In genomic region chr2:133588144-133588543, GRCh38 we compare ENCODE assay signal across 35 cellular contexts. TPM values are rescaled to one million over a fixed set of nuclear protein-coding genes. Genes with fewer than 3 reads are reported as not detected.
"Had no signal": no experiment of that assay in that cellular context is flagged by ENCODE, and none has a peak within 500 bp of the region (broad histone marks: within the 10 kb centered on the region; RNA-seq: fewer than 3 reads in every experiment).

No MANE protein-coding gene starts in this region.

- H3K27me3 ChIP-seq: adrenal gland, ascending aorta, body of pancreas, brain microvascular endothelial cell, breast epithelium, cardiac muscle cell had no signal

- H3K36me3 ChIP-seq: adrenal gland, ascending aorta, brain microvascular endothelial cell, breast epithelium, cardiac muscle cell had no signal

- ATAC-seq: activated naive CD4-positive, alpha-beta T cell treated with anti-CD3 and anti-CD28 coated beads, Interleukin-2, amount 50 U/mL, for 72 hours; activated naive CD8-positive, alpha-beta T cell treated with anti-CD3 and anti-CD28 coated beads, Interleukin-2, amount 50 U/mL, for 24 hours; activated T-cell treated with anti-CD3 and anti-CD28 coated beads, Interleukin-2, amount 50 U/mL, for 4 hours; activated T-cell treated with anti-CD3 and anti-CD28 coated beads, Interleukin-2, amount 50 U/mL, for 72 hours; activated T-helper 17 cell treated with anti-CD3 and anti-CD28 coated beads, Interleukin-2, amount 50 U/mL, for 72 hours; body of pancreas had no signal

- H3K4me1 ChIP-seq: adrenal gland, ascending aorta, body of pancreas, breast epithelium had no signal

- H3K9me3 ChIP-seq: adrenal gland, ascending aorta, body of pancreas, breast epithelium had no signal

- FAIRE-seq: astrocyte, bronchial epithelial cell had no signal

- H3K4me3 ChIP-seq: adrenal gland, ascending aorta, body of pancreas, breast epithelium, cardiac muscle cell had no signal

- H3K27ac ChIP-seq: adrenal gland, ascending aorta, body of pancreas, brain microvascular endothelial cell, cardiac muscle cell had no signal

- DNase-seq: activated effector memory CD4-positive, alpha-beta T cell treated with anti-CD3 and anti-CD28 coated beads, Interleukin-2, amount 50 U/mL, for 16 hours; activated effector memory CD4-positive, alpha-beta T cell treated with Interleukin-2 at 50 U/mL for 16 hours; activated gamma-delta T cell; activated gamma-delta T cell treated with Interleukin-2 at 50 U/mL for 16 hours; activated naive CD4-positive, alpha-beta T cell; activated naive CD4-positive, alpha-beta T cell treated with anti-CD3 and anti-CD28 coated beads for 36 hours; activated naive CD4-positive, alpha-beta T cell treated with anti-CD3 and anti-CD28 coated beads, Interleukin-2, amount 10 ng/mL, durations not matched to agents 7 days and 5 days; activated naive CD4-positive, alpha-beta T cell treated with anti-CD3 and anti-CD28 coated beads, Interleukin-2, amount 50 U/mL, for 16 hours; activated naive CD4-positive, alpha-beta T cell treated with Interleukin-2 at 50 U/mL for 16 hours; activated naive CD8-positive, alpha-beta T cell treated with anti-CD3 and anti-CD28 coated beads for 36 hours; activated naive CD8-positive, alpha-beta T cell treated with anti-CD3 and anti-CD28 coated beads, Interleukin-2, amount 10 ng/mL, durations not matched to agents 7 days and 5 days; activated naive CD8-positive, alpha-beta T cell treated with anti-CD3 and anti-CD28 coated beads, Interleukin-2, amount 50 U/mL, for 24 hours; activated T-cell treated with anti-CD3 and anti-CD28 coated beads, Interleukin-2, amount 50 U/mL, for 24 hours; activated T-cell treated with anti-CD3 and anti-CD28 coated beads, Interleukin-2, amount 50 U/mL, for 4 hours; activated T-cell treated with anti-CD3 and anti-CD28 coated beads, Interleukin-2, amount 50 U/mL, for 48 hours; activated T-cell treated with anti-CD3 and anti-CD28 coated beads, Interleukin-2, amount 50 U/mL, for 72 hours; adrenal gland; amniotic stem cell; amygdala; anterior cingulate cortex; aorta; body of pancreas; brain microvascular endothelial cell; caudate nucleus; central memory CD4-positive, alpha-beta T cell; cerebellar nuclear complex had no signal

RNA-seq across cellular contexts. Expression of gene NCKAP5, which starts 19.9 kb away (rescaled TPM):
- total RNA-seq: activated naive CD4-positive, alpha-beta T cell treated with anti-CD3 and anti-CD28 coated beads for 36 hours; activated naive CD4-positive, alpha-beta T cell treated with anti-CD3 and anti-CD28 coated beads, Interleukin-2, amount 50 U/mL, for 72 hours; activated naive CD8-positive, alpha-beta T cell treated with anti-CD3 and anti-CD28 coated beads for 36 hours; activated naive CD8-positive, alpha-beta T cell treated with anti-CD3 and anti-CD28 coated beads, Interleukin-2, amount 10 ng/mL, durations not matched to agents 7 days and 5 days; activated T-cell treated with anti-CD3 and anti-CD28 coated beads, Interleukin-2, amount 50 U/mL, for 72 hours; activated T-helper 1 cell treated with anti-CD3 and anti-CD28 coated beads, Interleukin-12 subunit alpha, Interleukin-12 subunit beta, Interleukin-2, Interleukin-4 antibody, amounts not matched to agents 30 ng/mL and 10 ng/mL and 1 ng/mL, durations not matched to agents 14 hours and 24 hours and 36 hours; activated T-helper 17 cell treated with anti-CD3 and anti-CD28 coated beads, Interleukin-2, amount 50 U/mL, for 72 hours; activated T-helper 2 cell treated with anti-CD3 and anti-CD28 coated beads, Interferon-gamma antibody, Interleukin-2, Interleukin-4, amounts not matched to agents 10 μg/mL and 5 μg/mL and 100 μg/mL, durations not matched to agents 14 hours and 24 hours and 36 hours had no signal
